29 cellular contexts compared by ENCODE assay signal in the genomic region with DNA sequence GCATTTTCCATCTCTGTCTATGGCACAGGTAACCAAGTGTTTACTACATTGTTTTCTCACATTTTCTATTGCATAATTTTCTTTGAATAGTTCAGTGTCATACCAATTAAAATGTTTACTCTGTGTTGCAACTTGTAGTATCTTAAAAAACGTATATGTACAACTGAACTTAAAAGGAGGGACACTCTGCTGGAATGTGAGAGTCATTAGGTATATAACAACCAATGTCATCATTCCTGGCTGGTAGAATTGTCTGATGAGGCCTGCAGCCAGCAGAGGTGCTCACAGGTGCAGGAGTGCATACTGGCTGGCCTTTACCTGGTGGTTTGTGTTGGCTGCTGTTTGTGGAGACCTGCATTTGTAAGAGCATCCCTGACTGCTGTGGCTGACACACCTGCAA. TPM values are rescaled to one million over a fixed set of nuclear protein-coding genes. Genes with fewer than 3 reads are reported as not detected.
"Had no signal": no experiment of that assay in that cellular context is flagged by ENCODE, and none has a peak within 500 bp of the region (broad histone marks: within the 10 kb centered on the region; RNA-seq: fewer than 3 reads in every experiment).

No MANE protein-coding gene starts in this region.

- H3K36me3 Mint-ChIP-seq: natural killer cell, neural progenitor cell had no signal

- ATAC-seq: left colon; left lung; lower lobe of right lung; natural killer cell; sciatic nerve; stimulated activated naive CD8-positive, alpha-beta T cell treated with anti-CD3 and anti-CD28 coated beads, Interleukin-15, amount 100 ng/mL, for 72 hours had no signal

- H3K4me3 Mint-ChIP-seq: naive B cell; natural killer cell; nephron progenitor cell; neural progenitor cell; stimulated activated naive CD8-positive, alpha-beta T cell treated with anti-CD3 and anti-CD28 coated beads, Interleukin-15, amount 100 ng/mL, for 72 hours; type B pancreatic cell had no signal

- H3K9me3 Mint-ChIP-seq: naive B cell; natural killer cell; nephron progenitor cell; neural progenitor cell; stimulated activated naive CD8-positive, alpha-beta T cell treated with anti-CD3 and anti-CD28 coated beads, Interleukin-15, amount 100 ng/mL, for 72 hours; type B pancreatic cell had no signal

- H3K4me1 ChIP-seq: neural progenitor cell, parathyroid adenoma, vagina had no signal

- H2AFZ ChIP-seq: neural progenitor cell, parathyroid adenoma had no signal

- H3K4me2 ChIP-seq: neural progenitor cell had no signal

- H3K27ac Mint-ChIP-seq: natural killer cell, nephron progenitor cell, neural progenitor cell, progenitor cell of endocrine pancreas, type B pancreatic cell had no signal

- H3K36me3 ChIP-seq: left lung, neural progenitor cell, neutrophil, vagina had no signal

- H3K9ac ChIP-seq: neural progenitor cell, parathyroid adenoma had no signal

- H3K9me3 ChIP-seq: left lung, lower lobe of right lung, neutrophil, right atrium auricular region, tibial nerve, vagina had no signal

- FAIRE-seq: kidney had no signal

- DNase-seq: hippocampal formation; kidney; left colon; left lung; lower lobe of right lung; mammary epithelial cell; mesenchymal stem cell; naive B cell; natural killer cell; nephron progenitor cell; occipital lobe; stimulated activated CD4-positive, alpha-beta T cell treated with anti-CD3 and anti-CD28 coated beads, Interleukin-12 subunit alpha, Interleukin-12 subunit beta, amount 100 ng/mL, for 4 hours; stimulated activated CD4-positive, alpha-beta T cell treated with anti-CD3 and anti-CD28 coated beads, Interleukin-15, amount 100 ng/mL, for 24 hours; stimulated activated CD4-positive, alpha-beta T cell treated with anti-CD3 and anti-CD28 coated beads, Interleukin-2, amount 100 ng/mL, for 24 hours; stimulated activated CD4-positive, alpha-beta T cell treated with anti-CD3 and anti-CD28 coated beads, Interleukin-4, amount 100 ng/mL, for 1 hour; stimulated activated naive CD4-positive, alpha-beta T cell; stimulated activated naive CD8-positive, alpha-beta T cell treated with anti-CD3 and anti-CD28 coated beads, Interleukin-15, amount 100 ng/mL, for 72 hours; substantia nigra had no signal

- H3K4me1 Mint-ChIP-seq: natural killer cell; neural progenitor cell; stimulated activated naive CD8-positive, alpha-beta T cell treated with anti-CD3 and anti-CD28 coated beads, Interleukin-15, amount 100 ng/mL, for 72 hours had no signal

- H3K79me2 ChIP-seq: parathyroid adenoma had no signal

- H3K27me3 ChIP-seq: left lung, neural progenitor cell, neutrophil, right atrium auricular region, tibial nerve, vagina had no signal

- H3K27ac ChIP-seq: left lung, lower lobe of right lung, neural progenitor cell, neutrophil, parathyroid adenoma, right atrium auricular region, skin epidermis, tibial nerve, vagina had no signal

- H3K4me3 ChIP-seq: left lung, lower lobe of right lung, neural progenitor cell, right atrium auricular region, skin epidermis, tibial nerve, vagina had no signal

RNA-seq across cellular contexts. Expression of gene RARRES1, which starts 19.1 kb away (rescaled TPM):
- total RNA-seq: mononuclear cell, natural killer cell had no signal
